28 cellular contexts compared by ENCODE assay signal in genomic region chr7:122448893-122449589, GRCh38.
"Had no signal": no experiment of that assay in that cellular context is flagged by ENCODE, and none has a peak within 500 bp of the region (broad histone marks: within the 10 kb centered on the region; RNA-seq: fewer than 3 reads in every experiment).

No MANE protein-coding gene starts in this region.

- H3K9me3 ChIP-seq: breast epithelium, colonic mucosa, esophagus squamous epithelium, gastroesophageal sphincter had no signal

- H3K27me3 Mint-ChIP-seq: activated CD4-positive, alpha-beta memory T cell treated with anti-CD3 and anti-CD28 coated beads, Interleukin-2, amount 10 ng/mL, durations not matched to agents 7 days and 5 days; activated CD4-positive, alpha-beta T cell treated with anti-CD3 and anti-CD28 coated beads, Interleukin-2, amount 10 ng/mL, durations not matched to agents 7 days and 5 days; activated naive CD4-positive, alpha-beta T cell treated with anti-CD3 and anti-CD28 coated beads, Interleukin-2, amount 10 ng/mL, durations not matched to agents 7 days and 5 days; activated naive CD8-positive, alpha-beta T cell treated with anti-CD3 and anti-CD28 coated beads, Interleukin-2, amount 10 ng/mL, durations not matched to agents 7 days and 5 days; activated T-cell treated with anti-CD3 and anti-CD28 coated beads, Interleukin-2, amount 50 U/mL, for 24 hours had no signal

- H3K36me3 ChIP-seq: ascending aorta, breast epithelium, cardiac muscle cell, colonic mucosa had no signal

- H3K9me3 Mint-ChIP-seq: activated CD4-positive, alpha-beta memory T cell treated with anti-CD3 and anti-CD28 coated beads, Interleukin-2, amount 10 ng/mL, durations not matched to agents 7 days and 5 days; activated CD4-positive, alpha-beta T cell treated with anti-CD3 and anti-CD28 coated beads, Interleukin-2, amount 10 ng/mL, durations not matched to agents 7 days and 5 days; activated naive CD4-positive, alpha-beta T cell treated with anti-CD3 and anti-CD28 coated beads, Interleukin-2, amount 10 ng/mL, durations not matched to agents 7 days and 5 days; activated naive CD8-positive, alpha-beta T cell treated with anti-CD3 and anti-CD28 coated beads, Interleukin-2, amount 10 ng/mL, durations not matched to agents 7 days and 5 days; activated T-cell treated with anti-CD3 and anti-CD28 coated beads, Interleukin-2, amount 50 U/mL, for 72 hours had no signal

- H3K27ac Mint-ChIP-seq: activated CD4-positive, alpha-beta memory T cell treated with anti-CD3 and anti-CD28 coated beads, Interleukin-2, amount 10 ng/mL, durations not matched to agents 7 days and 5 days; activated CD4-positive, alpha-beta T cell treated with anti-CD3 and anti-CD28 coated beads, Interleukin-2, amount 10 ng/mL, durations not matched to agents 7 days and 5 days; activated naive CD4-positive, alpha-beta T cell treated with anti-CD3 and anti-CD28 coated beads, Interleukin-2, amount 10 ng/mL, durations not matched to agents 7 days and 5 days; activated naive CD8-positive, alpha-beta T cell treated with anti-CD3 and anti-CD28 coated beads, Interleukin-2, amount 10 ng/mL, durations not matched to agents 7 days and 5 days; activated T-cell treated with anti-CD3 and anti-CD28 coated beads, Interleukin-2, amount 50 U/mL, for 24 hours; activated T-cell treated with anti-CD3 and anti-CD28 coated beads, Interleukin-2, amount 50 U/mL, for 72 hours; brain had no signal

- H3K27ac ChIP-seq: ascending aorta, breast epithelium, cardiac muscle cell, colonic mucosa, epithelial cell of prostate, esophagus squamous epithelium, gastroesophageal sphincter, heart right ventricle, hepatocyte had no signal

- ATAC-seq: activated naive CD4-positive, alpha-beta T cell treated with anti-CD3 and anti-CD28 coated beads, Interleukin-2, amount 50 U/mL, for 72 hours; activated T-cell treated with anti-CD3 and anti-CD28 coated beads, Interleukin-2, amount 50 U/mL, for 72 hours; gastroesophageal sphincter; heart right ventricle had no signal

- H3K4me1 Mint-ChIP-seq: activated CD4-positive, alpha-beta memory T cell treated with anti-CD3 and anti-CD28 coated beads, Interleukin-2, amount 10 ng/mL, durations not matched to agents 7 days and 5 days; activated CD4-positive, alpha-beta T cell treated with anti-CD3 and anti-CD28 coated beads, Interleukin-2, amount 10 ng/mL, durations not matched to agents 7 days and 5 days; activated naive CD4-positive, alpha-beta T cell treated with anti-CD3 and anti-CD28 coated beads, Interleukin-2, amount 10 ng/mL, durations not matched to agents 7 days and 5 days; activated naive CD8-positive, alpha-beta T cell treated with anti-CD3 and anti-CD28 coated beads, Interleukin-2, amount 10 ng/mL, durations not matched to agents 7 days and 5 days; brain had no signal

- H3K4me3 Mint-ChIP-seq: activated CD4-positive, alpha-beta memory T cell treated with anti-CD3 and anti-CD28 coated beads, Interleukin-2, amount 10 ng/mL, durations not matched to agents 7 days and 5 days; activated CD4-positive, alpha-beta T cell treated with anti-CD3 and anti-CD28 coated beads, Interleukin-2, amount 10 ng/mL, durations not matched to agents 7 days and 5 days; activated naive CD4-positive, alpha-beta T cell treated with anti-CD3 and anti-CD28 coated beads, Interleukin-2, amount 10 ng/mL, durations not matched to agents 7 days and 5 days; activated naive CD8-positive, alpha-beta T cell treated with anti-CD3 and anti-CD28 coated beads, Interleukin-2, amount 10 ng/mL, durations not matched to agents 7 days and 5 days; activated T-cell treated with anti-CD3 and anti-CD28 coated beads, Interleukin-2, amount 50 U/mL, for 24 hours; activated T-cell treated with anti-CD3 and anti-CD28 coated beads, Interleukin-2, amount 50 U/mL, for 72 hours; brain had no signal

- H3K4me2 ChIP-seq: hepatocyte had no signal

- H3K4me3 ChIP-seq: ascending aorta, breast epithelium, cardiac muscle cell, colonic mucosa, esophagus squamous epithelium, gastroesophageal sphincter, heart right ventricle, hepatocyte had no signal

- H3K36me3 Mint-ChIP-seq: activated naive CD4-positive, alpha-beta T cell treated with anti-CD3 and anti-CD28 coated beads, Interleukin-2, amount 10 ng/mL, durations not matched to agents 7 days and 5 days; activated naive CD4-positive, alpha-beta T cell treated with anti-CD3 and anti-CD28 coated beads, Interleukin-2, amount 50 U/mL, for 72 hours; activated naive CD8-positive, alpha-beta T cell treated with anti-CD3 and anti-CD28 coated beads, Interleukin-2, amount 10 ng/mL, durations not matched to agents 7 days and 5 days; brain had no signal

- H3K79me2 ChIP-seq: hepatocyte had no signal

- H2AFZ ChIP-seq: hepatocyte had no signal

- H3K27me3 ChIP-seq: ascending aorta, breast epithelium, cardiac muscle cell, colonic mucosa, esophagus squamous epithelium, gastroesophageal sphincter, heart right ventricle, hepatocyte had no signal

- H3K4me1 ChIP-seq: ascending aorta, breast epithelium, colonic mucosa, esophagus squamous epithelium, gastroesophageal sphincter, heart right ventricle had no signal

- DNase-seq: activated CD4-positive, alpha-beta memory T cell treated with anti-CD3 and anti-CD28 coated beads, Interleukin-2, amount 10 ng/mL, durations not matched to agents 7 days and 5 days; activated CD4-positive, alpha-beta T cell treated with anti-CD3 and anti-CD28 coated beads for 1 hour; activated CD4-positive, alpha-beta T cell treated with anti-CD3 and anti-CD28 coated beads for 4 hours; activated CD4-positive, alpha-beta T cell treated with anti-CD3 and anti-CD28 coated beads, Interleukin-2, amount 10 ng/mL, durations not matched to agents 7 days and 5 days; activated CD4-positive, alpha-beta T cell treated with anti-CD3 and anti-CD28 coated beads, Interleukin-2, amount 50 U/mL, for 4 hours; activated CD8-positive, alpha-beta memory T cell treated with anti-CD3 and anti-CD28 coated beads, Interleukin-2, amount 50 U/mL, for 48 hours; activated gamma-delta T cell; activated naive CD4-positive, alpha-beta T cell; activated naive CD4-positive, alpha-beta T cell treated with anti-CD3 and anti-CD28 coated beads, Interleukin-2, amount 10 ng/mL, durations not matched to agents 7 days and 5 days; activated naive CD8-positive, alpha-beta T cell treated with anti-CD3 and anti-CD28 coated beads, Interleukin-2, amount 10 ng/mL, durations not matched to agents 7 days and 5 days; activated T-cell treated with anti-CD3 and anti-CD28 coated beads for 4 hours; activated T-cell treated with anti-CD3 and anti-CD28 coated beads, Interleukin-2, amount 50 U/mL, for 24 hours; activated T-cell treated with anti-CD3 and anti-CD28 coated beads, Interleukin-2, amount 50 U/mL, for 72 hours; central memory CD4-positive, alpha-beta T cell; cerebellar nuclear complex; colonic mucosa; effector CD8-positive, alpha-beta T cell; esophagus squamous epithelium; foreskin melanocyte; heart right ventricle had no signal
